In genomic region chr15:93066834-93067648, GRCh38 we compare ENCODE assay signal across 18 cellular contexts. TPM values are rescaled to one million over a fixed set of nuclear protein-coding genes. Genes with fewer than 3 reads are reported as not detected.
DNase-seq lines count a peak whose midpoint lies in the region; ATAC-seq and TF ChIP-seq lines count a peak whose summit lies in the region.
"Had no signal": no experiment of that assay in that cellular context is flagged by ENCODE, and none has a peak within 500 bp of the region (broad histone marks: within the 10 kb centered on the region; RNA-seq: fewer than 3 reads in every experiment).

No MANE protein-coding gene starts in this region.

- TF ChIP-seq POLR2A in esophagus muscularis mucosa (IDR thresholded peaks at IDR 0.05; ENCODE audit: low read depth) (no peak), transverse colon (IDR thresholded peaks at IDR 0.05) (no peak)

- H3K9me3 ChIP-seq in esophagus muscularis mucosa (no peaks in the 10 kb centered on the region), neural progenitor cell (ENCODE audit: low read depth) (no peaks in the 10 kb centered on the region), transverse colon (no peaks in the 10 kb centered on the region)
- H3K9me3 ChIP-seq: MG63, ovary had no signal

- in situ Hi-C loops in transverse colon (cut with MboI; ENCODE audit: low pct_ligation_motif_present in 1 of 4, low pct_unique_long_range_greater_than_20kb in 1 of 4, low sequenced_read_pairs in 3 of 4): no loop called here
- in situ Hi-C loops in GM13977 (cut with MboI; ENCODE audit: low pct_unique_long_range_greater_than_20kb, low sequenced_read_pairs, unreplicated experiment): no loop called here

- TF ChIP-seq CTCF in esophagus muscularis mucosa (IDR thresholded peaks at IDR 0.05) (no peak), neural progenitor cell (IDR thresholded peaks at IDR 0.05) (no peak), transverse colon (IDR thresholded peaks at IDR 0.05) (no peak), GM13977 (IDR thresholded peaks at IDR 0.05; ENCODE audit: extremely low read depth, insufficient read depth, missing control alignments) (no peak)

- H3K27ac ChIP-seq in esophagus muscularis mucosa (replicated peaks in 1 of 4) (peak overlapping the region; percentile 95 to 98 (median 97)), neural progenitor cell (peak overlapping the region; percentile 85), transverse colon (peak overlapping the region; percentile 76 to 96 (median 89))
- H3K27ac ChIP-seq: foreskin keratinocyte had no signal

- peaks cover 3% of the 10 kb centered on the region for H3K27me3 Mint-ChIP-seq in neural progenitor cell (ENCODE audit: insufficient read depth, low read depth)

- peaks cover 100% of the 10 kb centered on the region for H3K79me2 ChIP-seq in neural progenitor cell (ENCODE audit: low read depth)

- peak overlapping the region; percentile 38 for H3K4me2 ChIP-seq in neural progenitor cell

- peaks cover 37% of the 10 kb centered on the region for H3K36me3 Mint-ChIP-seq in neural progenitor cell
- H3K36me3 Mint-ChIP-seq: CD4-positive, alpha-beta memory T cell had no signal

- H3K9me3 Mint-ChIP-seq in neural progenitor cell: peaks cover 5% of the 10 kb centered on the region
- H3K9me3 Mint-ChIP-seq: activated T-helper 1 cell treated with anti-CD3 and anti-CD28 coated beads, Interleukin-12 subunit alpha, Interleukin-12 subunit beta, Interleukin-2, Interleukin-4 antibody, amounts not matched to agents 30 ng/mL and 10 ng/mL and 1 ng/mL, durations not matched to agents 14 hours and 24 hours and 36 hours; CD4-positive, alpha-beta memory T cell had no signal

- H3F3A ChIP-seq in neural progenitor cell (ENCODE audit: low read depth): peaks cover 94% of the 10 kb centered on the region

- H3K36me3 ChIP-seq in esophagus muscularis mucosa (peaks cover 0 to 23% (median 11%) of the 10 kb centered on the region in 4 donors), neural progenitor cell (peaks cover 6% of the 10 kb centered on the region), transverse colon (no peaks in the 10 kb centered on the region)
- H3K36me3 ChIP-seq: MG63, ovary had no signal

- no peak overlapping the region for H3K27ac Mint-ChIP-seq in neural progenitor cell
- H3K27ac Mint-ChIP-seq: activated T-helper 1 cell treated with anti-CD3 and anti-CD28 coated beads, Interleukin-12 subunit alpha, Interleukin-12 subunit beta, Interleukin-2, Interleukin-4 antibody, amounts not matched to agents 30 ng/mL and 10 ng/mL and 1 ng/mL, durations not matched to agents 14 hours and 24 hours and 36 hours; CD4-positive, alpha-beta memory T cell had no signal

- DNase-seq in NCI-H748 (lab: John Stamatoyannopoulos, UW; ENCODE audit: unreplicated experiment) (peak; percentile 1), NCI-H748 treated with DMSO at 0.1 percent for 48 hours (lab: John Stamatoyannopoulos, UW) (no peak), esophagus muscularis mucosa (ENCODE audit: extremely low spot score) (no peak), neural progenitor cell (ENCODE audit: low spot score) (no peak), transverse colon (no peak), GM13977 (ENCODE audit: low spot score) (no peak), NCI-H510A treated with DMSO at 0.1 percent for 48 hours (lab: John Stamatoyannopoulos, UW) (no peak)
- DNase-seq: activated CD4-positive, alpha-beta T cell treated with anti-CD3 and anti-CD28 coated beads, Interleukin-2, amount 50 U/mL, for 4 hours; CD4-positive, alpha-beta memory T cell; foreskin keratinocyte; GDM1; NCI-H2171; ovary; SIG-M5 had no signal

- H3K4me3 ChIP-seq in esophagus muscularis mucosa (peak overlapping the region; percentile 3 to 96 (median 46)), neural progenitor cell (no peak overlapping the region), transverse colon (no peak overlapping the region)
- H3K4me3 ChIP-seq: MG63, ovary had no signal

- 48% methylated on average over 7 of the region's 7 CpGs for WGBS in esophagus muscularis mucosa
- WGBS in transverse colon (ENCODE audit: low coverage in 1 of 2), 2 donors: 30 to 48% methylated on average over 1 to 7 of the region's 7 CpGs

- peaks cover 80% of the 10 kb centered on the region for H3K4me1 Mint-ChIP-seq in neural progenitor cell

- ATAC-seq in GM21737 (IDR thresholded peaks at IDR 0.05; ENCODE audit: unreplicated experiment): no peak
- ATAC-seq: foreskin keratinocyte had no signal

- peaks cover 100% of the 10 kb centered on the region for H4K20me1 ChIP-seq in neural progenitor cell (ENCODE audit: low read depth)

- intact Hi-C loops in esophagus muscularis mucosa (cut with DNase I) (no loop called here), transverse colon (cut with DNase I; ENCODE audit: low total_unique reads) (loop anchor here (10.0 kb wide), 1 partner anchor 1388 kb away; no protein-coding TSS in a partner anchor)

- TF ChIP-seq EP300 in esophagus muscularis mucosa (IDR thresholded peaks at IDR 0.05) (peak; percentile 17), transverse colon (IDR thresholded peaks at IDR 0.05; ENCODE audit: low read depth) (peak; percentile 42)

- H3K4me1 ChIP-seq in esophagus muscularis mucosa (peaks cover 45 to 88% (median 82%) of the 10 kb centered on the region in 4 donors), neural progenitor cell (peaks cover 92% of the 10 kb centered on the region), transverse colon (peaks cover 5 to 39% (median 16%) of the 10 kb centered on the region in 4 donors)

- H2AFZ ChIP-seq in neural progenitor cell (replicated peaks): no peak overlapping the region

- H3K27me3 ChIP-seq in esophagus muscularis mucosa (no peaks in the 10 kb centered on the region), neural progenitor cell (no peaks in the 10 kb centered on the region), transverse colon (peaks cover 23% of the 10 kb centered on the region)
- H3K27me3 ChIP-seq: MG63, ovary had no signal

- H3K4me3 Mint-ChIP-seq in neural progenitor cell: no peak overlapping the region
- H3K4me3 Mint-ChIP-seq: activated T-helper 1 cell treated with anti-CD3 and anti-CD28 coated beads, Interleukin-12 subunit alpha, Interleukin-12 subunit beta, Interleukin-2, Interleukin-4 antibody, amounts not matched to agents 30 ng/mL and 10 ng/mL and 1 ng/mL, durations not matched to agents 14 hours and 24 hours and 36 hours; CD4-positive, alpha-beta memory T cell had no signal

- H3K9ac ChIP-seq in neural progenitor cell: no peak overlapping the region

RNA-seq across cellular contexts. Expression of gene RGMA, which starts 22.0 kb away (rescaled TPM):
- 100 to 1,000 TPM; 101 to 312 (median 188) TPM for total RNA-seq in esophagus muscularis mucosa
- total RNA-seq in neural progenitor cell (ENCODE audit: low replicate concordance): 41.4 and 85.1 TPM in 2 replicates
- 10 to 100 TPM in 2 of 4 donors, 1 to 10 TPM in 2; 8.6 to 53.3 (median 20.6) TPM for total RNA-seq in transverse colon
- total RNA-seq: CD4-positive, alpha-beta memory T cell; HT-29 had no signal

Comparison
In these comparisons a context has a peak if more than half of its experiments do, and no peak if none do; other contexts are left out.
1. H3K4me3 ChIP-seq: peak in esophagus muscularis mucosa (4 of 4); none in neural progenitor cell (single experiment) and transverse colon (0 of 4).
2. Peak in every context shown above with its lines, with median percentiles within 50 percentile points of each other: H3K27ac ChIP-seq.